ENCODE assay signal across 17 cellular contexts in the genomic region with DNA sequence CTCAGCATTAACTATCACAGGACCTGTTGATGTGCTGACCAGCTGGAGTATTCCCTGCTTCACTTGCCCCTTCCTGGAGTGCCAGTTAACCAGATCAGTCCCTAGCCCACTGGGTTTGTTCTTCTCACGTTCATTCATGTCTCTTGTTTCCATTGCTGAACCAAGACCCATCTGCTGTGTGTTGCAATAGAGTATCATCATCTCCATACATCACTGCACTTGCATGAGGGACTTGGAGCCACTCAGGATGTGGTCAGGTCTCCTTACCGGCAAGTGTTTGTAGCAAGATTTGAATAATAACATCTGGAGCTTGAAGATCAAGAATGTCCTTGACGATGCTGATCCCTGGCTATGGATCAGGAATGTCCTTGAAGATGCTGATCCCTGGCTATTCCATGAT.
DNase-seq lines count a peak whose midpoint lies in the region; ATAC-seq and TF ChIP-seq lines count a peak whose summit lies in the region.
"Had no signal": no experiment of that assay in that cellular context is flagged by ENCODE, and none has a peak within 500 bp of the region (broad histone marks: within the 10 kb centered on the region; RNA-seq: fewer than 3 reads in every experiment).

No MANE protein-coding gene starts in this region.

- H3K79me2 ChIP-seq in DND-41 (ENCODE audit: insufficient read depth, low read length): no peaks in the 10 kb centered on the region

- H3K4me3 ChIP-seq in BLaER1 (no peak overlapping the region), DND-41 (ENCODE audit: low read depth in 1 of 2, low read length in 2 of 2) (no peak overlapping the region)
- H3K4me3 ChIP-seq: GM12878, GM23248, HAP-1, K562 had no signal

- peak; percentile 99 for ATAC-seq in DND-41 (ENCODE audit: insufficient read depth, low read depth)
- ATAC-seq in HG03039 (IDR thresholded peaks at IDR 0.05; ENCODE audit: unreplicated experiment): no peak
- ATAC-seq: GM12878, K562 had no signal

- H3K27me3 ChIP-seq in BLaER1 (no peaks in the 10 kb centered on the region), DND-41 (ENCODE audit: insufficient read depth, low read length, poor library complexity) (no peaks in the 10 kb centered on the region)

- H3K27ac ChIP-seq in BLaER1 (peak overlapping the region; percentile 84), DND-41 (ENCODE audit: low read length) (peak overlapping the region; percentile 93)
- H3K27ac ChIP-seq: C4-2B, GM23248 had no signal

- H3K4me1 ChIP-seq in BLaER1: peaks cover 50% of the 10 kb centered on the region
- peaks cover 30% of the 10 kb centered on the region for H3K4me1 ChIP-seq in DND-41 (ENCODE audit: insufficient read depth, low read length)
- H3K4me1 ChIP-seq: HAP-1 had no signal

- no peak for TF ChIP-seq CTCF in DND-41 (IDR thresholded peaks at IDR 0.05; ENCODE audit: borderline replicate concordance, extremely low read depth, low read length, poor library complexity, severe bottlenecking)

- H3K9me3 ChIP-seq in BLaER1 (peaks cover 20% of the 10 kb centered on the region), DND-41 (ENCODE audit: insufficient read depth, low read length, severe bottlenecking) (peaks cover 4% of the 10 kb centered on the region)
- H3K9me3 ChIP-seq: HAP-1 had no signal

- H4K20me1 ChIP-seq in BLaER1: no peaks in the 10 kb centered on the region
- H4K20me1 ChIP-seq in DND-41 (ENCODE audit: insufficient read depth, low read length): no peaks in the 10 kb centered on the region

- peak overlapping the region; percentile 57; the same call in 1 of the 2 replicates for H3K9ac ChIP-seq in BLaER1
- peak overlapping the region; percentile 34 for H3K9ac ChIP-seq in DND-41 (ENCODE audit: low read depth, low read length)
- H3K9ac ChIP-seq: GM23248 had no signal

- peak overlapping the region; percentile 23; the same call in 1 of the 2 replicates for H2AFZ ChIP-seq in DND-41 (ENCODE audit: low read depth, low read length)
- H2AFZ ChIP-seq: GM23248 had no signal

- peak overlapping the region; percentile 62 for H3K4me2 ChIP-seq in BLaER1
- H3K4me2 ChIP-seq in DND-41 (ENCODE audit: insufficient read depth, low read length): peak overlapping the region; percentile 20; the same call in 1 of the 2 replicates

- DNase-seq in DND-41 (peak; percentile 81), NAMALWA (ENCODE audit: low spot score) (peak; percentile 89), OCI-M1 (lab: John Stamatoyannopoulos, UW) (peak; percentile 64), NCI-H1694 (lab: John Stamatoyannopoulos, UW) (no peak), NCI-H2171 (lab: John Stamatoyannopoulos, UW) (no peak)
- no peak for DNase-seq in stimulated activated CD4-positive, alpha-beta T cell treated with anti-CD3 and anti-CD28 coated beads, Interleukin-1b, Interleukin-23, amount 100 ng/mL, for 48 hours
- DNase-seq: Calu3; CD4-positive, alpha-beta memory T cell; DMS79 treated with DMSO at 0.1 percent for 48 hours; EL; GM23248 had no signal

- H3K36me3 ChIP-seq in BLaER1 (no peaks in the 10 kb centered on the region), DND-41 (ENCODE audit: insufficient read depth, low read length) (no peaks in the 10 kb centered on the region)
- H3K36me3 ChIP-seq: HAP-1 had no signal

Comparison
In these comparisons a context has a peak if more than half of its experiments do, and no peak if none do; other contexts are left out.
1. DNase-seq: peak in DND-41 (single experiment), NAMALWA (single experiment) and OCI-M1 (single experiment); none in stimulated activated CD4-positive, alpha-beta T cell treated with anti-CD3 and anti-CD28 coated beads, Interleukin-1b, Interleukin-23, amount 100 ng/mL, for 48 hours (single experiment), NCI-H1694 (single experiment) and NCI-H2171 (single experiment).